Comparison of ENCODE assay signal across 8 cellular contexts in genomic region chr11:126268708-126269579, GRCh38. TPM values are rescaled to one million over a fixed set of nuclear protein-coding genes. Genes with fewer than 3 reads are reported as not detected.
DNase-seq lines count a peak whose midpoint lies in the region; ATAC-seq, FAIRE-seq and TF ChIP-seq lines count a peak whose summit lies in the region.

Gene FOXRED1 (plus strand): TSS chr11:126269154. CDS start chr11:126269207, 53 bp downstream.
Gene SRPRA (minus strand): TSS chr11:126268895. CDS start chr11:126268804, 91 bp downstream.

- intact Hi-C loops in OCI-LY7 (cut with micrococcal nuclease; ENCODE audit: unreplicated experiment), result loop anchor here (1.0 to 10.0 kb wide), 3 partner anchors 14 to 654 kb away; partner anchors contain the start of genes FAM118B, RPUSD4 and TIRAP

- POLR2A ChIA-PET in OCI-LY7 (lab: Charles Lee), result interaction anchor here (0.8 to 2.2 kb wide), 10 partner anchors 11 to 1159 kb away, joined by 3 to 7 read pairs (median 3); partner anchors contain the start of genes DCPS, FAM118B, PUS3 and RPUSD4

- H3K4me1 ChIP-seq in OCI-LY7 (ENCODE audit: insufficient read depth, low read length, poor library complexity, severe bottlenecking), result peaks cover 19% of the 10 kb centered on the region

- no peaks in the 10 kb centered on the region for H3K9me3 ChIP-seq in OCI-LY7 (ENCODE audit: low read length)

- peak within 1 kb of the TSS; percentile 98 for H3K4me3 ChIP-seq in OCI-LY7 (ENCODE audit: low read depth, low read length, poor library complexity, severe bottlenecking)

- H4K20me1 ChIP-seq in OCI-LY7 (ENCODE audit: insufficient read depth, low read length), result 0 out of 2 replicates have a peak, but pooled peaks cover 3% of the 10 kb centered on the region

- H3K36me3 Mint-ChIP-seq in endothelial cell (ENCODE audit: low read depth, unreplicated experiment), result peaks cover 49% of the 10 kb centered on the region

- ATAC-seq in GM21526 (IDR thresholded peaks at IDR 0.05; ENCODE audit: low FRiP score, unreplicated experiment), result peak; percentile 99

- CTCF ChIA-PET in OCI-LY7 (lab: Charles Lee; ENCODE audit: unreplicated experiment), result interaction anchor here (1.0 kb wide), 1 partner anchor 87 kb away, joined by 3 read pairs; the partner anchor contains the start of gene ST3GAL4

- peaks cover 40% of the 10 kb centered on the region for H3K79me2 ChIP-seq in OCI-LY7 (ENCODE audit: insufficient read depth, low read depth, low read length)

- H3K36me3 ChIP-seq in OCI-LY7 (ENCODE audit: insufficient read depth, low read length), result peaks cover 50% of the 10 kb centered on the region

- DNase-seq in D721Med (ENCODE audit: insufficient read length, low spot score) (peak; percentile 99), HuH-7.5 (ENCODE audit: low spot score) (peak; percentile 97), OCI-LY7 (ENCODE audit: low spot score) (peak; percentile 99), activated T-cell treated with anti-CD3 and anti-CD28 coated beads for 1 hour (ENCODE audit: low read depth) (peak; percentile 99), endothelial cell (ENCODE audit: low spot score) (peak; percentile 100), midbrain (lab: John Stamatoyannopoulos, UW) (peak; percentile 99)
- peak; percentile 99 for DNase-seq in stimulated activated CD8-positive, alpha-beta memory T cell treated with anti-CD3 and anti-CD28 coated beads, Interleukin-2, amount 100 ng/mL, for 1 hour (ENCODE audit: low read depth in 2 of 2)

- BruUV-seq in OCI-LY7 (replicated peaks; lab: Mats Ljungman, UMichigan), result TSS peak; percentile 89

- H3K4me2 ChIP-seq in OCI-LY7 (ENCODE audit: low read length), result peak within 1 kb of the TSS; percentile 96

- no peaks in the 10 kb centered on the region for H3K9me2 ChIP-seq in OCI-LY7 (ENCODE audit: insufficient read depth, low read length)

- H3K27ac ChIP-seq in OCI-LY7 (ENCODE audit: low read depth, low read length, poor library complexity, severe bottlenecking), result peak within 1 kb of the TSS; percentile 52

- H3K27ac Mint-ChIP-seq in endothelial cell (ENCODE audit: unreplicated experiment), result peak within 1 kb of the TSS; percentile 99

- peaks cover 41% of the 10 kb centered on the region for H3K4me1 Mint-ChIP-seq in endothelial cell (ENCODE audit: unreplicated experiment)

- no peaks in the 10 kb centered on the region for H3K9me3 Mint-ChIP-seq in endothelial cell (ENCODE audit: unreplicated experiment)

- peaks cover 8% of the 10 kb centered on the region for H3K27me3 Mint-ChIP-seq in endothelial cell (ENCODE audit: unreplicated experiment)

- TF ChIP-seq CTCF in D721Med (IDR thresholded peaks at IDR 0.05; ENCODE audit: insufficient read depth, missing control alignments), result no peak
- no peak for TF ChIP-seq CTCF in OCI-LY7 (conservative IDR thresholded peaks at IDR 0.05; ENCODE audit: low read length)
- TF ChIP-seq CTCF in endothelial cell (IDR thresholded peaks at IDR 0.05; ENCODE audit: unreplicated experiment), result no peak

- peak within 1 kb of the TSS; percentile 87 for H2AFZ ChIP-seq in OCI-LY7 (ENCODE audit: low read length)

- H3K4me3 Mint-ChIP-seq in endothelial cell (ENCODE audit: unreplicated experiment), result peak within 1 kb of the TSS; percentile 97

- no peak for FAIRE-seq in D721Med (lab: Jason Lieb, UNC)

RNA-seq across cellular contexts. Expression of gene FOXRED1, which starts in this region (rescaled TPM):
- 30.4 and 42.5 TPM in 2 replicates for total RNA-seq in OCI-LY7 (2014; rRNA removed; shearing (Covaris generic))
- total RNA-seq in OCI-LY7 (2022), result 62.4 and 65.7 TPM in 2 replicates
- 35.8 TPM for total RNA-seq in endothelial cell (ENCODE audit: unreplicated experiment)

RNA-seq across cellular contexts. Expression of gene SRPRA, which starts in this region (rescaled TPM):
- 56.5 and 62.9 TPM in 2 replicates for total RNA-seq in OCI-LY7 (2014; rRNA removed; shearing (Covaris generic))
- 95.2 and 100 TPM in 2 replicates for total RNA-seq in OCI-LY7 (2022)
- 54.8 TPM for total RNA-seq in endothelial cell (ENCODE audit: unreplicated experiment)

Comparison
In these comparisons a context has a peak if more than half of its experiments do, and no peak if none do; other contexts are left out.
1. Peak in every context shown above with its lines: DNase-seq, ATAC-seq, H3K4me3 ChIP-seq and H3K27ac ChIP-seq.